ENCODE assay signal across 13 cellular contexts in genomic region chr12:25824729-25825128, GRCh38.
DNase-seq lines count a peak whose midpoint lies in the region; ATAC-seq and TF ChIP-seq lines count a peak whose summit lies in the region.
"Had no signal": no experiment of that assay in that cellular context is flagged by ENCODE, and none has a peak within 500 bp of the region (broad histone marks: within the 10 kb centered on the region; RNA-seq: fewer than 3 reads in every experiment).

No MANE protein-coding gene starts in this region.

- H3K4me3 ChIP-seq in cardiac muscle cell (no peak overlapping the region), heart right ventricle (no peak overlapping the region), prostate gland (no peak overlapping the region), body of pancreas (no peak overlapping the region)
- H3K4me3 ChIP-seq: A549 had no signal

- no peaks in the 10 kb centered on the region for H3K36me3 Mint-ChIP-seq in WTC11

- intact Hi-C loops in cardiac septum (cut with DNase I), result no loop called here
- intact Hi-C loops in heart right ventricle (cut with DNase I), result no loop called here
- intact Hi-C loops in prostate gland (cut with DNase I), result no loop called here
- intact Hi-C loops in left colon (cut with DNase I, micrococcal nuclease), result no loop called here
- intact Hi-C loops in body of pancreas (cut with DNase I), result no loop called here

- TF ChIP-seq CTCF in cardiac muscle cell (IDR thresholded peaks at IDR 0.05; ENCODE audit: low read depth, low read length) (no peak), heart right ventricle (IDR thresholded peaks at IDR 0.05) (no peak), prostate gland (IDR thresholded peaks at IDR 0.05) (no peak), WTC11 (IDR thresholded peaks at IDR 0.05) (no peak), body of pancreas (IDR thresholded peaks at IDR 0.05) (no peak)

- peak in 7 of 8 donors; percentile 27 to 68 (median 62) for ATAC-seq in heart right ventricle
- ATAC-seq in WTC11, result no peak
- ATAC-seq in left colon, result no peak
- no peak for ATAC-seq in body of pancreas
- ATAC-seq: A549, HCT116 had no signal

- H3K27me3 ChIP-seq in cardiac muscle cell, result no peaks in the 10 kb centered on the region
- H3K27me3 ChIP-seq in heart right ventricle, result peaks cover 0 to 12% (median 0%) of the 10 kb centered on the region in 7 donors
- H3K27me3 ChIP-seq in prostate gland (replicated peaks; ENCODE audit: insufficient read depth), result no peaks in the 10 kb centered on the region
- no peaks in the 10 kb centered on the region for H3K27me3 ChIP-seq in body of pancreas

- no peaks in the 10 kb centered on the region for H3K36me3 ChIP-seq in cardiac muscle cell
- H3K36me3 ChIP-seq in heart right ventricle, result no peaks in the 10 kb centered on the region
- H3K36me3 ChIP-seq in prostate gland, result no peaks in the 10 kb centered on the region
- H3K36me3 ChIP-seq in body of pancreas (replicated peaks in 1 of 2; ENCODE audit: insufficient read depth in 1 of 2, low read depth in 2 of 2), result no peaks in the 10 kb centered on the region

- WGBS in heart right ventricle, 2 donors, result 58 to 62% methylated on average over 2 of the region's 2 CpGs
- 18% methylated on average over 2 of the region's 2 CpGs for WGBS in prostate gland
- 79 to 81% methylated on average over 2 of the region's 2 CpGs for WGBS in body of pancreas, 2 donors

- H3K4me1 ChIP-seq in cardiac muscle cell (ENCODE audit: low read depth) (peaks cover 18% of the 10 kb centered on the region), heart right ventricle (peaks cover 0 to 30% (median 6%) of the 10 kb centered on the region in 9 donors), prostate gland (replicated peaks) (no peaks in the 10 kb centered on the region), body of pancreas (no peaks in the 10 kb centered on the region)

- H3K9me3 ChIP-seq in cardiac muscle cell (ENCODE audit: low read depth) (no peaks in the 10 kb centered on the region), heart right ventricle (no peaks in the 10 kb centered on the region), prostate gland (no peaks in the 10 kb centered on the region), body of pancreas (no peaks in the 10 kb centered on the region)
- H3K9me3 ChIP-seq: A549 had no signal

- peak in 1 of 2 donors; percentile 48 for DNase-seq in cardiac muscle cell (ENCODE audit: low read depth in 1 of 2, low spot score in 1 of 2)
- DNase-seq in cardiac septum (ENCODE audit: low spot score), result no peak
- DNase-seq in heart right ventricle, result peak in 1 of 2 donors; percentile 36
- DNase-seq in prostate gland (ENCODE audit: low spot score), result peak; percentile 65
- no peak for DNase-seq in WTC11 (ENCODE audit: low spot score)
- DNase-seq in left colon, result no peak
- DNase-seq in body of pancreas, result no peak
- DNase-seq in middle frontal gyrus (ENCODE audit: extremely low spot score, low spot score), result no peak
- DNase-seq: Karpas-422, NCI-H1930, NCI-H510A had no signal

- H3K27ac ChIP-seq in cardiac muscle cell (peak overlapping the region; percentile 54), heart right ventricle (no peak overlapping the region), prostate gland (peak overlapping the region; percentile 42 to 47), body of pancreas (no peak overlapping the region)
- H3K27ac ChIP-seq: A549 had no signal

- H3K27me3 Mint-ChIP-seq in WTC11 (ENCODE audit: low read depth), result no peaks in the 10 kb centered on the region

- CTCF ChIA-PET in WTC11 (lab: Charles Lee), result interaction anchor here (1.2 kb wide), 1 partner anchor 36 kb away, joined by 3 read pairs; no protein-coding TSS in a partner anchor

- peaks cover 13% of the 10 kb centered on the region for H3K4me1 Mint-ChIP-seq in WTC11

- H3K27ac Mint-ChIP-seq in WTC11, result no peak overlapping the region

- POLR2A ChIA-PET in WTC11 (lab: Charles Lee), result no interaction called here

- TF ChIP-seq POLR2A in prostate gland (IDR thresholded peaks at IDR 0.05) (no peak), body of pancreas (IDR thresholded peaks at IDR 0.05) (no peak)

- no peak overlapping the region for H3K4me3 Mint-ChIP-seq in WTC11

- no peaks in the 10 kb centered on the region for H3K9me3 Mint-ChIP-seq in WTC11

TF ChIP-seq in WTC11, 78 proteins besides CTCF, POLR2A, EP300 and RAD21:
- TF ChIP-seq ZNF396 (CRISPR knock-in tag; IDR thresholded peaks at IDR 0.05; ENCODE audit: borderline replicate concordance) (no peak), TP53 (CRISPR knock-in tag; IDR thresholded peaks at IDR 0.05) (no peak), CDX4 (CRISPR knock-in tag; IDR thresholded peaks at IDR 0.05; ENCODE audit: borderline replicate concordance) (no peak), ZNF232 (CRISPR knock-in tag; IDR thresholded peaks at IDR 0.05) (no peak), CREB1 (CRISPR knock-in tag; IDR thresholded peaks at IDR 0.05) (no peak), FOXP4 (CRISPR knock-in tag; IDR thresholded peaks at IDR 0.05) (no peak), ZMAT4 (CRISPR knock-in tag; IDR thresholded peaks at IDR 0.05) (no peak), ZNF425 (CRISPR knock-in tag; conservative IDR thresholded peaks at IDR 0.05) (no peak), ZNF121 (CRISPR knock-in tag; IDR thresholded peaks at IDR 0.05) (no peak), ZBTB43 (CRISPR knock-in tag; IDR thresholded peaks at IDR 0.05) (no peak), ZNF416 (CRISPR knock-in tag; IDR thresholded peaks at IDR 0.05) (no peak)

Comparison
In these comparisons a context has a peak if more than half of its experiments do, and no peak if none do; other contexts are left out.
1. H3K27ac ChIP-seq: peak in cardiac muscle cell (single experiment) and prostate gland (2 of 2); none in heart right ventricle (0 of 10) and body of pancreas (0 of 4).
2. ATAC-seq: peak in heart right ventricle (7 of 8); none in WTC11 (single experiment), left colon (single experiment) and body of pancreas (single experiment).